ENCODE assay signal across 14 cellular contexts in the genomic region with DNA sequence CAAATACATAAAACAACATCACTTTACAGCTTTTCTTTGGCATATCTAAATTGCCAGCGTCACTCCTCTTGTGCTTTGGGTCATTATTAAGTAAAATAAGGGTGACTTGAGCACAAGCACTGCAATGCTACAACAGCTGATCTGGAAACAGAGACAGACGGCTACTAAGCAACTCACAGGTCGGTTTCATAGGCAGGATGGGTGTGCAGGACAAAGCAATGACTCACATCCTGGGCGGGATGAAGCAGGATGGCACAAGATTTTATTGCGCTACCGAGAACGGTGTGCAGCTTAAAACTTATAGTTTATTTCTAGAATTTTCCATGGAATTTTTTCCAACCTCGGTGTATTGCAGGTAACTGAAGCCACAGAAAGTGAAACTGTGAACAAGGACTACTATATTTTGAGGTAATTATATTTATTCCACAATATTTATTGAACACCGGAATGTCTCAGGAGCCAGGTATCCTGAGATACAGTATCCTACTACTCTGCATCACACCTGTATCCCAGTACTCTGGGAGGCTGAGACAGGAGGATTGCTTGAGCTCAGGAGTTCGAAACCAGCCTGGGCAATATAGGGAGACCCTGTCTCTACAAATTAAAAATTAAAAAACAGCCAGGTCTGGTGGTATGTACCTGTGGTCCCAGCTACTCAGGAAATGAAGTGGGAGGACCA.
DNase-seq lines count a peak whose midpoint lies in the region; ATAC-seq and TF ChIP-seq lines count a peak whose summit lies in the region.
"Had no signal": no experiment of that assay in that cellular context is flagged by ENCODE, and none has a peak within 500 bp of the region (broad histone marks: within the 10 kb centered on the region; RNA-seq: fewer than 3 reads in every experiment).

No MANE protein-coding gene starts in this region.

- H3K9me3 ChIP-seq in MG63, result peaks cover 2% of the 10 kb centered on the region; the same call in 1 of the 2 replicates
- H3K9me3 ChIP-seq in mammary epithelial cell (replicated peaks; ENCODE audit: insufficient read depth, low read length), result no peaks in the 10 kb centered on the region
- H3K9me3 ChIP-seq in left lung, result no peaks in the 10 kb centered on the region
- H3K9me3 ChIP-seq: pancreas had no signal

- H3K9ac ChIP-seq in mammary epithelial cell (ENCODE audit: insufficient read depth, low read length), result peak overlapping the region; percentile 62
- H3K9ac ChIP-seq: BLaER1 had no signal

- WGBS in mammary epithelial cell (ENCODE audit: low coverage, missing lambda C conversion rate), result 70% methylated on average over 10 of the region's 10 CpGs

- H3K27me3 ChIP-seq in MG63, result no peaks in the 10 kb centered on the region
- no peaks in the 10 kb centered on the region for H3K27me3 ChIP-seq in mammary epithelial cell (ENCODE audit: insufficient read depth, low read length)
- no peaks in the 10 kb centered on the region for H3K27me3 ChIP-seq in left lung
- H3K27me3 ChIP-seq: BLaER1, pancreas had no signal

- in situ Hi-C loops in mammary epithelial cell (cut with MboI; ENCODE audit: low sequenced_read_pairs in 2 of 2), result no loop called here

- H3K4me1 ChIP-seq in mammary epithelial cell (ENCODE audit: insufficient read depth, low read length) (peaks cover 31% of the 10 kb centered on the region), left lung (peaks cover 0 to 17% of the 10 kb centered on the region in 2 donors)
- H3K4me1 ChIP-seq: pancreas had no signal

- TF ChIP-seq CTCF in mammary epithelial cell (conservative IDR thresholded peaks at IDR 0.05 in 1 of 2, IDR thresholded peaks at IDR 0.05 in 1 of 2; ENCODE audit: extremely low read depth in 1 of 2, insufficient read depth in 1 of 2, low read depth in 1 of 2, low read length in 2 of 2) (no peak), left lung (IDR thresholded peaks at IDR 0.05) (no peak)

- H2AFZ ChIP-seq in mammary epithelial cell (ENCODE audit: low read depth, low read length), result no peak overlapping the region

- no peak overlapping the region for H3K4me3 ChIP-seq in MG63
- H3K4me3 ChIP-seq in mammary epithelial cell (replicated peaks in 1 of 3; ENCODE audit: insufficient read depth in 1 of 3, low read depth in 2 of 3, low read length in 3 of 3), result no peak overlapping the region
- H3K4me3 ChIP-seq in left lung, result no peak overlapping the region
- H3K4me3 ChIP-seq: BLaER1, pancreas had no signal

- DNase-seq in AG08395 (ENCODE audit: low spot score), result peak; percentile 65
- DNase-seq in MG63, result peak; percentile 3
- peak; percentile 77 for DNase-seq in mammary epithelial cell
- no peak for DNase-seq in left lung
- no peak for DNase-seq in HuH-7.5 (ENCODE audit: low spot score)
- no peak for DNase-seq in stimulated activated naive CD4-positive, alpha-beta T cell treated with Interleukin-2 at 50 U/mL for 16 hours (lab: John Stamatoyannopoulos, UW)
- DNase-seq: activated T-cell treated with anti-CD3 and anti-CD28 coated beads for 4 hours, cortex of kidney, NCI-H524, pancreas, T-helper 9 cell had no signal

- H4K20me1 ChIP-seq in mammary epithelial cell (ENCODE audit: insufficient read depth, low read length), result no peaks in the 10 kb centered on the region
- H4K20me1 ChIP-seq: BLaER1 had no signal

- peaks cover 72% of the 10 kb centered on the region for H3K79me2 ChIP-seq in mammary epithelial cell (ENCODE audit: insufficient read depth, low read length)

- BruUV-seq in mammary epithelial cell (replicated peaks; lab: Mats Ljungman, UMichigan), result TSS peak; percentile 36

- H3K27ac ChIP-seq in mammary epithelial cell (ENCODE audit: insufficient read depth, low read depth, low read length) (peak overlapping the region; percentile 75), left lung (peak overlapping the region in 1 of 2 donors; percentile 77)
- H3K27ac ChIP-seq: BLaER1, pancreas had no signal

- ATAC-seq in left lung (peak; percentile 32), GM18873 (IDR thresholded peaks at IDR 0.05; ENCODE audit: low FRiP score, unreplicated experiment) (no peak), GM18502 (IDR thresholded peaks at IDR 0.05; ENCODE audit: poor library complexity, unreplicated experiment) (no peak)

- H3K36me3 ChIP-seq in MG63 (no peaks in the 10 kb centered on the region), mammary epithelial cell (ENCODE audit: insufficient read depth, low read length) (no peaks in the 10 kb centered on the region), left lung (no peaks in the 10 kb centered on the region)
- H3K36me3 ChIP-seq: BLaER1, pancreas had no signal

- intact Hi-C loops in mammary epithelial cell (cut with micrococcal nuclease) (no loop called here), left lung (cut with DNase I) (no loop called here)

- dilution Hi-C loops in mammary epithelial cell (cut with HindIII; ENCODE audit: low sequenced_read_pairs), result loop anchor here (25.0 kb wide), 1 partner anchor 213 kb away; a partner anchor contains a TSS

- CTCF ChIA-PET in mammary epithelial cell (lab: Charles Lee; ENCODE audit: low non-redundant PET), result no interaction called here

- peak overlapping the region; percentile 27 for H3K4me2 ChIP-seq in mammary epithelial cell (ENCODE audit: insufficient read depth, low read depth, low read length)
- H3K4me2 ChIP-seq: BLaER1 had no signal

Comparison
In these comparisons a context has a peak if more than half of its experiments do, and no peak if none do; other contexts are left out.
1. DNase-seq: peak in AG08395 (single experiment), MG63 (single experiment) and mammary epithelial cell (single experiment); none in left lung (0 of 2), HuH-7.5 (single experiment) and stimulated activated naive CD4-positive, alpha-beta T cell treated with Interleukin-2 at 50 U/mL for 16 hours (single experiment).